ENCODE assay signal across 7 cellular contexts in genomic region chr12:105053116-105053572, GRCh38. TPM values are rescaled to one million over a fixed set of nuclear protein-coding genes. Genes with fewer than 3 reads are reported as not detected.
DNase-seq lines count a peak whose midpoint lies in the region; FAIRE-seq and TF ChIP-seq lines count a peak whose summit lies in the region.

No MANE protein-coding gene starts in this region.

- peak; percentile 88 for TF ChIP-seq CTCF in GM13976 (IDR thresholded peaks at IDR 0.05; ENCODE audit: borderline replicate concordance, control extremely low read depth, extremely low read depth, insufficient read depth, missing control alignments)

- DNase-seq in GM13976 (ENCODE audit: low spot score) (peak; percentile 52), HT-29 (ENCODE audit: low spot score) (peak; percentile 95), NOMO-1 (lab: John Stamatoyannopoulos, UW; ENCODE audit: unreplicated experiment in 2 of 2) (peak; percentile 75 to 98), middle frontal gyrus (ENCODE audit: extremely low spot score, low spot score) (peak; percentile 74)
- DNase-seq in activated CD8-positive, alpha-beta memory T cell treated with anti-CD3 and anti-CD28 coated beads for 1 hour (ENCODE audit: extremely low read depth in 1 of 2, low read depth in 1 of 2), result peak; percentile 18 to 47
- DNase-seq in stimulated activated CD8-positive, alpha-beta memory T cell treated with anti-CD3 and anti-CD28 coated beads, Interleukin-4, amount 100 ng/mL, for 24 hours (ENCODE audit: low read depth), result peak; percentile 62

- peak; percentile 63 for FAIRE-seq in endometrium (lab: Jason Lieb, UNC)

- in situ Hi-C loops in GM13976 (cut with MboI; ENCODE audit: low sequenced_read_pairs, unreplicated experiment), result loop anchor here (25.0 kb wide), 2 partner anchors 366 to 866 kb away; no protein-coding TSS in a partner anchor

RNA-seq across cellular contexts. Expression of gene ALDH1L2, which starts 31.1 kb away (rescaled TPM):
- total RNA-seq in HT-29 (2014; rRNA removed; shearing (Covaris generic)), result not detected in 2 replicates

RNA-seq across cellular contexts. Expression of gene WASHC4, which starts 54.4 kb away (rescaled TPM):
- total RNA-seq in HT-29 (2014; rRNA removed; shearing (Covaris generic)), result 17.5 and 21.5 TPM in 2 replicates

Comparison
In these comparisons a context has a peak if more than half of its experiments do, and no peak if none do; other contexts are left out.
1. Peak in every context shown above with its lines: DNase-seq.
2. DNase-seq: peak in every context shown above with its lines; median percentile 95 in HT-29; 86 in NOMO-1; 74 in middle frontal gyrus; 62 in stimulated activated CD8-positive, alpha-beta memory T cell treated with anti-CD3 and anti-CD28 coated beads, Interleukin-4, amount 100 ng/mL, for 24 hours; 52 in GM13976; 32 in activated CD8-positive, alpha-beta memory T cell treated with anti-CD3 and anti-CD28 coated beads for 1 hour.